In the genomic region with DNA sequence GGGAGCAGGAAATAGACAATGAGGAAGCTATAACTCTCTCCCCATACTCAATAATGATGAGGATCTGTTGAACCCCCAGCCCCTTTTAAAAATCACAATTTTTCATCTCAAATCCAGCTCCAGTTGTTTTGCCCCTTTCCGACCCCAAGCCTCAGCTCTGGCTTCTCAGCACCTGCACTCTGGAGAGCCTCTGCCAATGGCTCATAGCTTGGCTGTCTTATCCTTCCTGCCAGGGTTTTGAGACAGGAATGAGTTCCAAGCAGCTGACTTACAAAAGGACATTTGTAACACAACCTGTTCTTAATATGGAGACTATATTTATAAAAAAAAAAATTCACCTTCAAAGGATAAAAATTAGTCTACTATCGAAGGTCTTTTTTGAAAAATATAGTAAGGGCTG, we compare ENCODE assay signal across 20 cellular contexts.
A peak's percentile ranks its signal among the peaks of the same experiment; 100 is the strongest.
DNase-seq lines count a peak whose midpoint lies in the region; ATAC-seq and TF ChIP-seq lines count a peak whose summit lies in the region.
"Had no signal": no experiment of that assay in that cellular context is flagged by ENCODE, and none has a peak within 500 bp of the region (broad histone marks: within the 10 kb centered on the region; RNA-seq: fewer than 3 reads in every experiment).

No MANE protein-coding gene starts in this region.

- H3K4me1 Mint-ChIP-seq in mesothelial cell of epicardium: peaks cover 9% of the 10 kb centered on the region
- H3K4me1 Mint-ChIP-seq in Caco-2 (ENCODE audit: low read depth, unreplicated experiment): no peaks in the 10 kb centered on the region
- H3K4me1 Mint-ChIP-seq: B cell, CD14-positive monocyte had no signal

- TF ChIP-seq CTCF in heart left ventricle (IDR thresholded peaks at IDR 0.05) (no peak), mesothelial cell of epicardium (IDR thresholded peaks at IDR 0.05; ENCODE audit: unreplicated experiment) (no peak), gastrocnemius medialis (IDR thresholded peaks at IDR 0.05 in 4 of 5, conservative IDR thresholded peaks at IDR 0.05 in 1 of 5) (no peak), Caco-2 (IDR thresholded peaks at IDR 0.05; ENCODE audit: insufficient read depth in 1 of 2, low read depth in 1 of 2, low read length in 1 of 2, severe bottlenecking in 1 of 2, unreplicated experiment in 1 of 2) (no peak)

- H3K4me1 ChIP-seq in heart left ventricle: peaks cover 0 to 24% (median 6%) of the 10 kb centered on the region in 12 donors
- no peaks in the 10 kb centered on the region for H3K4me1 ChIP-seq in right cardiac atrium (ENCODE audit: control insufficient read depth, insufficient read depth, low read length)
- H3K4me1 ChIP-seq in gastrocnemius medialis: peaks cover 53 to 59% of the 10 kb centered on the region in 2 donors
- peaks cover 12% of the 10 kb centered on the region; the same call in 1 of the 2 replicates for H3K4me1 ChIP-seq in Caco-2
- H3K4me1 ChIP-seq: A549, SJCRH30 had no signal

- H3K27me3 Mint-ChIP-seq in mesothelial cell of epicardium (ENCODE audit: low read depth) (no peaks in the 10 kb centered on the region), Caco-2 (ENCODE audit: insufficient read depth, unreplicated experiment) (no peaks in the 10 kb centered on the region)
- H3K27me3 Mint-ChIP-seq: B cell had no signal

- TF ChIP-seq POLR2A in heart left ventricle (IDR thresholded peaks at IDR 0.05) (no peak), gastrocnemius medialis (IDR thresholded peaks at IDR 0.05) (peak in 1 of 2 donors; percentile 48)

- no peak overlapping the region for H3K4me3 ChIP-seq in heart left ventricle
- H3K4me3 ChIP-seq in right cardiac atrium (ENCODE audit: low read length): no peak overlapping the region
- H3K4me3 ChIP-seq in gastrocnemius medialis: peak overlapping the region in 1 of 4 donors; percentile 20
- H3K4me3 ChIP-seq in Caco-2 (ENCODE audit: low read depth, low read length): no peak overlapping the region
- H3K4me3 ChIP-seq: A549, K562, MG63, SJCRH30 had no signal

- POLR2A ChIA-PET in Caco-2 (lab: Charles Lee): no interaction called here

- no peaks in the 10 kb centered on the region for H3K27me3 ChIP-seq in heart left ventricle
- H3K27me3 ChIP-seq in right cardiac atrium (ENCODE audit: control insufficient read depth, insufficient read depth): no peaks in the 10 kb centered on the region
- no peaks in the 10 kb centered on the region for H3K27me3 ChIP-seq in gastrocnemius medialis
- H3K27me3 ChIP-seq in Caco-2 (replicated peaks; ENCODE audit: control insufficient read depth, insufficient read depth, low read length): no peaks in the 10 kb centered on the region
- H3K27me3 ChIP-seq: MG63, SJCRH30 had no signal

- H3K4me3 Mint-ChIP-seq in mesothelial cell of epicardium (no peak overlapping the region), Caco-2 (ENCODE audit: unreplicated experiment) (no peak overlapping the region)
- H3K4me3 Mint-ChIP-seq: B cell, CD14-positive monocyte had no signal

- 49 to 69% (median 53%) methylated on average over 2 of the region's 2 CpGs for WGBS in heart left ventricle, 4 donors
- WGBS in right cardiac atrium: 75% methylated on average over 2 of the region's 2 CpGs

- H3K9me3 ChIP-seq in heart left ventricle (no peaks in the 10 kb centered on the region), right cardiac atrium (ENCODE audit: control insufficient read depth, low read length) (no peaks in the 10 kb centered on the region), gastrocnemius medialis (no peaks in the 10 kb centered on the region), Caco-2 (no peaks in the 10 kb centered on the region)
- H3K9me3 ChIP-seq: A549, MG63, SJCRH30 had no signal

- intact Hi-C loops in heart left ventricle (cut with DNase I) (loop anchor here in 3 of 10 donors (5.0 to 10.0 kb wide), 2 partner anchors 143 to 145 kb away; partner anchors contain the start of gene RFX7 (in 3 of the 3)), right cardiac atrium (cut with DNase I) (no loop called here), gastrocnemius medialis (cut with DNase I; ENCODE audit: low total_unique reads) (loop anchor here (2.0 kb wide), 1 partner anchor 107 kb away; the partner anchor contains the start of gene NEDD4), Caco-2 (cut with micrococcal nuclease; ENCODE audit: unreplicated experiment) (loop anchor here (2.0 kb wide), 2 partner anchors 47 to 107 kb away; partner anchors contain the start of gene NEDD4)

- no TSS peak for BruUV-seq in Caco-2 (replicated peaks; lab: Mats Ljungman, UMichigan)

- CTCF ChIA-PET in Caco-2 (lab: Charles Lee): no interaction called here

- peak overlapping the region; percentile 64 for H3K27ac Mint-ChIP-seq in mesothelial cell of epicardium
- no peak overlapping the region for H3K27ac Mint-ChIP-seq in Caco-2 (ENCODE audit: unreplicated experiment)
- H3K27ac Mint-ChIP-seq: B cell had no signal

- H3K27ac ChIP-seq in heart left ventricle (peak overlapping the region in 1 of 12 donors; percentile 4), right cardiac atrium (ENCODE audit: low read length) (no peak overlapping the region), gastrocnemius medialis (peak overlapping the region; percentile 80 to 92 (median 86))
- H3K27ac ChIP-seq: A549, SJCRH30 had no signal

- peaks cover 34% of the 10 kb centered on the region for H3K36me3 Mint-ChIP-seq in mesothelial cell of epicardium
- H3K36me3 Mint-ChIP-seq in Caco-2 (ENCODE audit: insufficient read depth, unreplicated experiment): no peaks in the 10 kb centered on the region

- ATAC-seq in heart left ventricle (peak; percentile 53 to 63 (median 60)), right cardiac atrium (no peak), gastrocnemius medialis (peak; percentile 92 to 94)
- ATAC-seq: A549, K562, Panc1 had no signal

- DNase-seq in heart left ventricle (no peak), right cardiac atrium (no peak), OCI-M1 (lab: John Stamatoyannopoulos, UW) (peak; percentile 19), mesothelial cell of epicardium (ENCODE audit: low spot score in 2 of 2, unreplicated experiment in 2 of 2) (no peak), gastrocnemius medialis (peak; percentile 65 to 78), HUDEP-2 (lab: John Stamatoyannopoulos, UW; ENCODE audit: unreplicated experiment in 76 of 76) (no peak), NCI-H128 (lab: John Stamatoyannopoulos, UW; ENCODE audit: unreplicated experiment) (no peak), Caco-2 (no peak)
- DNase-seq: EL, MG63, NCI-H1417 treated with DMSO at 0.1 percent for 48 hours, NCI-H187, NCI-H2107, NCI-H69, SJCRH30 had no signal

- no peaks in the 10 kb centered on the region for H3K9me3 Mint-ChIP-seq in mesothelial cell of epicardium
- H3K9me3 Mint-ChIP-seq in Caco-2 (ENCODE audit: unreplicated experiment): no peaks in the 10 kb centered on the region
- H3K9me3 Mint-ChIP-seq: CD14-positive monocyte had no signal

- H3K36me3 ChIP-seq in heart left ventricle: peaks cover 0 to 57% (median 43%) of the 10 kb centered on the region in 9 donors
- peaks cover 0 to 28% of the 10 kb centered on the region in 2 donors for H3K36me3 ChIP-seq in gastrocnemius medialis
- no peaks in the 10 kb centered on the region; the same call in 1 of the 2 replicates for H3K36me3 ChIP-seq in Caco-2 (ENCODE audit: control insufficient read depth, insufficient read depth, low read length)

- in situ Hi-C loops in gastrocnemius medialis (cut with MboI; ENCODE audit: low sequenced_read_pairs in 4 of 4): no loop called here

Comparison
In these comparisons a context has a peak if more than half of its experiments do, and no peak if none do; other contexts are left out.
1. ATAC-seq: peak in heart left ventricle (4 of 4) and gastrocnemius medialis (2 of 2); none in right cardiac atrium (0 of 2).
2. DNase-seq: peak in OCI-M1 (single experiment) and gastrocnemius medialis (2 of 2); none in heart left ventricle (0 of 5), right cardiac atrium (0 of 3), mesothelial cell of epicardium (0 of 2), HUDEP-2 (0 of 76), NCI-H128 (single experiment) and Caco-2 (0 of 2).
3. intact Hi-C loops: an anchor here in gastrocnemius medialis (2.0 kb wide) and Caco-2 (2.0 kb wide); none called in right cardiac atrium.